ENCODE assay signal across 12 cellular contexts in the genomic region with DNA sequence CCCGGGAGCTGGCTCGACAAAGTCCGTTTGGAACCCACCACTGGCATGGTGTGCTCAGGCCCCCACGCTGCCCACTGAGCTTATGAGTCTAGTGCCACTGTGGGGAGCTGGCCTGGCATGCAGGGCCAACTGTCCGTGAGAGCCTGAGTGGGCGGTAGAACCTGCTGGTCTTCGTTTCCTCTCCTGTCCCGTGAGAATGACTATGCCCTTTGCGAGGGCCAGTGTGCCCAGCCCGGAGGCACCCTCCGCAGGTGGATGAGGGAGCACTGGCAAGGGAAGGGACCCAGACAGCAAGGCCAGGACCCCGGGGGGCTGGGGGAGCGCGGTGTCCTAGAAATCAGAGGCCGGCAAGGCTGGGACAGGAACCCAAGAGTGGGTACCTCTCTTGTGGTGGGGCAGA. TPM values are rescaled to one million over a fixed set of nuclear protein-coding genes. Genes with fewer than 3 reads are reported as not detected.
DNase-seq lines count a peak whose midpoint lies in the region; ATAC-seq and TF ChIP-seq lines count a peak whose summit lies in the region.
"Had no signal": no experiment of that assay in that cellular context is flagged by ENCODE, and none has a peak within 500 bp of the region (broad histone marks: within the 10 kb centered on the region; RNA-seq: fewer than 3 reads in every experiment).

No MANE protein-coding gene starts in this region.

- intact Hi-C loops in activated CD4-positive, alpha-beta T cell treated with anti-CD3 and anti-CD28 coated beads, Interleukin-2, amount 10 ng/mL, durations not matched to agents 24 days and 14 days (cut with micrococcal nuclease), result no loop called here

- H3K36me3 Mint-ChIP-seq in activated CD4-positive, alpha-beta T cell treated with anti-CD3 and anti-CD28 coated beads, Interleukin-2, amount 10 ng/mL, durations not matched to agents 24 days and 14 days (ENCODE audit: low read depth), result no peaks in the 10 kb centered on the region
- no peaks in the 10 kb centered on the region for H3K36me3 Mint-ChIP-seq in brain
- H3K36me3 Mint-ChIP-seq in memory B cell, result no peaks in the 10 kb centered on the region
- H3K36me3 Mint-ChIP-seq: CD4-positive, alpha-beta memory T cell had no signal

- H3K9me3 Mint-ChIP-seq in activated CD4-positive, alpha-beta T cell treated with anti-CD3 and anti-CD28 coated beads, Interleukin-2, amount 10 ng/mL, durations not matched to agents 24 days and 14 days, result no peaks in the 10 kb centered on the region
- H3K9me3 Mint-ChIP-seq in brain (no peaks in the 10 kb centered on the region), memory B cell (no peaks in the 10 kb centered on the region)
- H3K9me3 Mint-ChIP-seq: CD4-positive, alpha-beta memory T cell; HFFc6 had no signal

- H3K27me3 Mint-ChIP-seq in activated CD4-positive, alpha-beta T cell treated with anti-CD3 and anti-CD28 coated beads, Interleukin-2, amount 10 ng/mL, durations not matched to agents 24 days and 14 days, result peaks cover 25% of the 10 kb centered on the region
- H3K27me3 Mint-ChIP-seq in brain (peaks cover 36% of the 10 kb centered on the region), memory B cell (no peaks in the 10 kb centered on the region)

- H3K4me3 Mint-ChIP-seq in activated CD4-positive, alpha-beta T cell treated with anti-CD3 and anti-CD28 coated beads, Interleukin-2, amount 10 ng/mL, durations not matched to agents 24 days and 14 days, result no peak overlapping the region
- H3K4me3 Mint-ChIP-seq in brain (peak overlapping the region in 4 of 5 experiments; percentile 23 to 79 (median 46)), memory B cell (no peak overlapping the region)
- H3K4me3 Mint-ChIP-seq: HFFc6 had no signal

- TF ChIP-seq CTCF in brain (conservative IDR thresholded peaks at IDR 0.05), result no peak

- no peak for ATAC-seq in memory B cell (ENCODE audit: low read depth)

- H3K4me1 Mint-ChIP-seq in activated CD4-positive, alpha-beta T cell treated with anti-CD3 and anti-CD28 coated beads, Interleukin-2, amount 10 ng/mL, durations not matched to agents 24 days and 14 days, result peaks cover 9% of the 10 kb centered on the region
- H3K4me1 Mint-ChIP-seq in brain (peaks cover 39% of the 10 kb centered on the region), memory B cell (peaks cover 8% of the 10 kb centered on the region)

- DNase-seq in activated CD4-positive, alpha-beta T cell treated with anti-CD3 and anti-CD28 coated beads, Interleukin-2, amount 10 ng/mL, durations not matched to agents 24 days and 14 days, result peak; percentile 57
- DNase-seq in activated CD4-positive, alpha-beta T cell treated with anti-CD3 and anti-CD28 coated beads for 4 hours, result no peak
- peak in 1 of 2 donors; percentile 22 for DNase-seq in memory B cell (ENCODE audit: low spot score in 2 of 2)
- no peak for DNase-seq in GDM1 (lab: John Stamatoyannopoulos, UW)
- no peak for DNase-seq in activated naive CD4-positive, alpha-beta T cell treated with Interleukin-2 at 50 U/mL for 16 hours
- no peak for DNase-seq in mucosa of gallbladder (ENCODE audit: low spot score)
- no peak for DNase-seq in DMS 273 treated with DMSO at 0.1 percent for 48 hours (lab: John Stamatoyannopoulos, UW)
- DNase-seq: C1 segment of cervical spinal cord, HFFc6, IMR-90 had no signal

- no peak overlapping the region for H3K27ac Mint-ChIP-seq in activated CD4-positive, alpha-beta T cell treated with anti-CD3 and anti-CD28 coated beads, Interleukin-2, amount 10 ng/mL, durations not matched to agents 24 days and 14 days
- H3K27ac Mint-ChIP-seq in brain (peak overlapping the region in 2 of 5 experiments; percentile 90), memory B cell (peak overlapping the region; percentile 14)
- H3K27ac Mint-ChIP-seq: CD4-positive, alpha-beta memory T cell; HFFc6 had no signal

RNA-seq across cellular contexts. Expression of a gene that starts 3.2 kb away (rescaled TPM):
- total RNA-seq in activated CD4-positive, alpha-beta T cell treated with anti-CD3 and anti-CD28 coated beads, Interleukin-2, amount 10 ng/mL, durations not matched to agents 24 days and 14 days, result 0.30 TPM in 1 of 2 replicates, not detected in the other
- polyA plus RNA-seq in brain (ENCODE audit: insufficient read depth, low read depth, low replicate concordance), result 42.8 TPM
- 2.6 TPM for total RNA-seq in mucosa of gallbladder

RNA-seq across cellular contexts. Expression of a gene that starts 15.1 kb away (rescaled TPM):
- 81.5 and 88.2 TPM in 2 replicates for total RNA-seq in activated CD4-positive, alpha-beta T cell treated with anti-CD3 and anti-CD28 coated beads, Interleukin-2, amount 10 ng/mL, durations not matched to agents 24 days and 14 days
- 81.3 TPM for polyA plus RNA-seq in brain (ENCODE audit: insufficient read depth, low read depth, low replicate concordance)
- 51.2 TPM for total RNA-seq in mucosa of gallbladder

RNA-seq across cellular contexts. Expression of a gene that starts 15.1 kb away (rescaled TPM):
- 23.3 and 23.9 TPM in 2 replicates for total RNA-seq in activated CD4-positive, alpha-beta T cell treated with anti-CD3 and anti-CD28 coated beads, Interleukin-2, amount 10 ng/mL, durations not matched to agents 24 days and 14 days
- 82.2 TPM for polyA plus RNA-seq in brain (ENCODE audit: insufficient read depth, low read depth, low replicate concordance)
- total RNA-seq in mucosa of gallbladder, result 86.6 TPM

RNA-seq across cellular contexts. Expression of a gene that starts 27.2 kb away (rescaled TPM):
- total RNA-seq in activated CD4-positive, alpha-beta T cell treated with anti-CD3 and anti-CD28 coated beads, Interleukin-2, amount 10 ng/mL, durations not matched to agents 24 days and 14 days, result 269 and 278 TPM in 2 replicates
- polyA plus RNA-seq in brain (ENCODE audit: insufficient read depth, low read depth, low replicate concordance), result 240 TPM
- total RNA-seq in mucosa of gallbladder, result 100 TPM

Comparison
In these comparisons a context has a peak if more than half of its experiments do, and no peak if none do; other contexts are left out.
1. H3K4me3 Mint-ChIP-seq: peak in brain (4 of 5); none in activated CD4-positive, alpha-beta T cell treated with anti-CD3 and anti-CD28 coated beads, Interleukin-2, amount 10 ng/mL, durations not matched to agents 24 days and 14 days (single experiment) and memory B cell (single experiment).